In genomic region chr5:116779846-116780245, GRCh38 we compare ENCODE assay signal across 7 cellular contexts.
"Had no signal": no experiment of that assay in that cellular context is flagged by ENCODE, and none has a peak within 500 bp of the region (broad histone marks: within the 10 kb centered on the region; RNA-seq: fewer than 3 reads in every experiment).

No MANE protein-coding gene starts in this region.

- H3K27ac Mint-ChIP-seq: IgD-negative memory B cell had no signal

- H3K4me3 ChIP-seq: K562 had no signal

- H3K27me3 Mint-ChIP-seq: IgD-negative memory B cell had no signal

- H3K4me3 Mint-ChIP-seq: IgD-negative memory B cell had no signal

- DNase-seq: IMR-90, KBM-7 had no signal

- H3K4me1 Mint-ChIP-seq: IgD-negative memory B cell had no signal

- H3K36me3 Mint-ChIP-seq: IgD-negative memory B cell had no signal

- FAIRE-seq: HepG2, HTR-8/SVneo, K562 had no signal

- H3K27ac ChIP-seq: HL-60 had no signal
